In the genomic region with DNA sequence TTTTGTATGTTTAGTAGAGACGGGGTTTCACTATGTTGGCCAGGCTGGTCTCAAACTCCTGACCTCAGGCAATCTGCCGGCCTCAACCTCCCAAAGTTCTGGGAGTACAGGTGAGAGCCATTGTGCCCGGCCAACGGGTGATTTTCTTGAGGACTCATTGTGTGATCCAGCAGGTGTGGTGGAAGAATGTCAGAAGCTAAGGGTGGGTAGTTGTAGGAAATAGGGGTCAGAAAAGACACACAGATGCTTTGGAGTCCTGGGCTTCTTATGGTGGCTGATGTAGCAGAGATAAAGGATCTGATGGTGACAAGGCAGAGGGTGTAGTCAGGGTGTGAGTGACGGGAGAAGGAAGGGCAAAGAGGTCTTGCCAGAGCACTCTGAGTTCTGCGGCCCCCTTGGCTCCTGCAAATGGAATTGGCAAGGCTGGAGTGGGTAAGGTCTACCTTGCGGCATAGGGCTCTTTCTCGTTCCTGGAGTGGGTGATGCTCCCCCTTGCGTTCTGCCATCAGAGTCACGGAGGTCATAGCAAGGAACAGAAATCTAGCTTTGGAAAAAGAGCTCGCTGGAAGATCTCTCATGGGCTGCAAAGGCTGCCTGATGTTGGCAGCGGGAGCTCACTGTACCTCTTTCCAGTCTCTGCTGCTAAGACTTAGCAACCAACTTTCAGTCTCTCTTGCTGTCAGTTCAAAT, we compare ENCODE assay signal across 32 cellular contexts.
"Had no signal": no experiment of that assay in that cellular context is flagged by ENCODE, and none has a peak within 500 bp of the region (broad histone marks: within the 10 kb centered on the region; RNA-seq: fewer than 3 reads in every experiment).

No MANE protein-coding gene starts in this region.

- H3K36me3 Mint-ChIP-seq: activated naive CD8-positive, alpha-beta T cell; WTC11 had no signal

- H3K27me3 Mint-ChIP-seq: activated CD4-positive, alpha-beta T cell treated with anti-CD3 and anti-CD28 coated beads, Interleukin-2, amount 10 ng/mL, durations not matched to agents 7 days and 5 days had no signal

- H3K4me3 ChIP-seq: coronary artery, dorsolateral prefrontal cortex, gastrocnemius medialis, heart left ventricle had no signal

- ATAC-seq: activated T-cell treated with anti-CD3 and anti-CD28 coated beads, Interleukin-2, amount 50 U/mL, for 72 hours; gastrocnemius medialis; heart left ventricle; WTC11 had no signal

- H3K27ac ChIP-seq: brain microvascular endothelial cell, coronary artery, dorsolateral prefrontal cortex, foreskin keratinocyte, gastrocnemius medialis, heart left ventricle, VCaP had no signal

- H3K4me1 ChIP-seq: gastrocnemius medialis, heart left ventricle had no signal

- H3K4me3 Mint-ChIP-seq: activated CD4-positive, alpha-beta memory T cell treated with anti-CD3 and anti-CD28 coated beads, Interleukin-2, amount 10 ng/mL, durations not matched to agents 7 days and 5 days; activated CD4-positive, alpha-beta T cell treated with anti-CD3 and anti-CD28 coated beads, Interleukin-2, amount 10 ng/mL, durations not matched to agents 7 days and 5 days; activated naive CD8-positive, alpha-beta T cell; activated T-cell treated with anti-CD3 and anti-CD28 coated beads, Interleukin-2, amount 50 U/mL, for 24 hours; activated T-cell treated with anti-CD3 and anti-CD28 coated beads, Interleukin-2, amount 50 U/mL, for 72 hours; central memory CD8-positive, alpha-beta T cell; dendritic cell treated with granulocyte-macrophage colony-stimulating factor and Interleukin-4, amounts not matched to agents 40 ng/mL and 50 ng/mL, for 4 days; endodermal cell; WTC11 had no signal

- H3K9me3 Mint-ChIP-seq: activated CD4-positive, alpha-beta memory T cell treated with anti-CD3 and anti-CD28 coated beads, Interleukin-2, amount 10 ng/mL, durations not matched to agents 7 days and 5 days; activated CD4-positive, alpha-beta T cell treated with anti-CD3 and anti-CD28 coated beads, Interleukin-2, amount 10 ng/mL, durations not matched to agents 7 days and 5 days; activated T-cell treated with anti-CD3 and anti-CD28 coated beads, Interleukin-2, amount 50 U/mL, for 24 hours; activated T-cell treated with anti-CD3 and anti-CD28 coated beads, Interleukin-2, amount 50 U/mL, for 72 hours; central memory CD8-positive, alpha-beta T cell; dendritic cell treated with granulocyte-macrophage colony-stimulating factor and Interleukin-4, amounts not matched to agents 40 ng/mL and 50 ng/mL, for 4 days; WTC11 had no signal

- H3K27me3 ChIP-seq: brain microvascular endothelial cell, dorsolateral prefrontal cortex, gastrocnemius medialis had no signal

- FAIRE-seq: astrocyte, bronchial epithelial cell, TTC549 had no signal

- H3K9me3 ChIP-seq: gastrocnemius medialis, heart left ventricle had no signal

- DNase-seq: activated CD4-positive, alpha-beta memory T cell treated with anti-CD3 and anti-CD28 coated beads, Interleukin-2, amount 10 ng/mL, durations not matched to agents 7 days and 5 days; activated CD4-positive, alpha-beta T cell treated with anti-CD3 and anti-CD28 coated beads for 1 hour; activated CD4-positive, alpha-beta T cell treated with anti-CD3 and anti-CD28 coated beads for 4 hours; activated CD4-positive, alpha-beta T cell treated with anti-CD3 and anti-CD28 coated beads, Interleukin-2, amount 10 ng/mL, durations not matched to agents 7 days and 5 days; activated CD4-positive, alpha-beta T cell treated with anti-CD3 and anti-CD28 coated beads, Interleukin-2, amount 50 U/mL, for 4 hours; activated CD8-positive, alpha-beta memory T cell treated with anti-CD3 and anti-CD28 coated beads, Interleukin-2, amount 50 U/mL, for 48 hours; activated gamma-delta T cell treated with Interleukin-2 at 50 U/mL for 16 hours; activated naive CD4-positive, alpha-beta T cell treated with anti-CD3 and anti-CD28 coated beads, Interleukin-2, amount 50 U/mL, for 16 hours; activated naive CD4-positive, alpha-beta T cell treated with Interleukin-2 at 50 U/mL for 16 hours; activated T-cell treated with anti-CD3 and anti-CD28 coated beads for 4 hours; activated T-cell treated with anti-CD3 and anti-CD28 coated beads, Interleukin-2, amount 50 U/mL, for 24 hours; activated T-cell treated with anti-CD3 and anti-CD28 coated beads, Interleukin-2, amount 50 U/mL, for 72 hours; amniotic stem cell; anterior cingulate cortex; brain microvascular endothelial cell; dorsolateral prefrontal cortex; effector memory CD4-positive, alpha-beta T cell; endodermal cell; foreskin keratinocyte; gastrocnemius medialis; glutamatergic neuron; heart left ventricle; T-helper 2 cell had no signal

- H3K27ac Mint-ChIP-seq: activated CD4-positive, alpha-beta memory T cell treated with anti-CD3 and anti-CD28 coated beads, Interleukin-2, amount 10 ng/mL, durations not matched to agents 7 days and 5 days; activated CD4-positive, alpha-beta T cell treated with anti-CD3 and anti-CD28 coated beads, Interleukin-2, amount 10 ng/mL, durations not matched to agents 7 days and 5 days; activated naive CD8-positive, alpha-beta T cell; activated T-cell treated with anti-CD3 and anti-CD28 coated beads, Interleukin-2, amount 50 U/mL, for 24 hours; activated T-cell treated with anti-CD3 and anti-CD28 coated beads, Interleukin-2, amount 50 U/mL, for 72 hours; dendritic cell treated with granulocyte-macrophage colony-stimulating factor and Interleukin-4, amounts not matched to agents 40 ng/mL and 50 ng/mL, for 4 days; endodermal cell; WTC11 had no signal

- H3K36me3 ChIP-seq: brain microvascular endothelial cell, gastrocnemius medialis, heart left ventricle had no signal

- H3K4me1 Mint-ChIP-seq: activated CD4-positive, alpha-beta memory T cell treated with anti-CD3 and anti-CD28 coated beads, Interleukin-2, amount 10 ng/mL, durations not matched to agents 7 days and 5 days; activated CD4-positive, alpha-beta T cell treated with anti-CD3 and anti-CD28 coated beads, Interleukin-2, amount 10 ng/mL, durations not matched to agents 7 days and 5 days; central memory CD8-positive, alpha-beta T cell; endodermal cell; WTC11 had no signal
